Comparison of ENCODE assay signal across 8 cellular contexts in the genomic region with DNA sequence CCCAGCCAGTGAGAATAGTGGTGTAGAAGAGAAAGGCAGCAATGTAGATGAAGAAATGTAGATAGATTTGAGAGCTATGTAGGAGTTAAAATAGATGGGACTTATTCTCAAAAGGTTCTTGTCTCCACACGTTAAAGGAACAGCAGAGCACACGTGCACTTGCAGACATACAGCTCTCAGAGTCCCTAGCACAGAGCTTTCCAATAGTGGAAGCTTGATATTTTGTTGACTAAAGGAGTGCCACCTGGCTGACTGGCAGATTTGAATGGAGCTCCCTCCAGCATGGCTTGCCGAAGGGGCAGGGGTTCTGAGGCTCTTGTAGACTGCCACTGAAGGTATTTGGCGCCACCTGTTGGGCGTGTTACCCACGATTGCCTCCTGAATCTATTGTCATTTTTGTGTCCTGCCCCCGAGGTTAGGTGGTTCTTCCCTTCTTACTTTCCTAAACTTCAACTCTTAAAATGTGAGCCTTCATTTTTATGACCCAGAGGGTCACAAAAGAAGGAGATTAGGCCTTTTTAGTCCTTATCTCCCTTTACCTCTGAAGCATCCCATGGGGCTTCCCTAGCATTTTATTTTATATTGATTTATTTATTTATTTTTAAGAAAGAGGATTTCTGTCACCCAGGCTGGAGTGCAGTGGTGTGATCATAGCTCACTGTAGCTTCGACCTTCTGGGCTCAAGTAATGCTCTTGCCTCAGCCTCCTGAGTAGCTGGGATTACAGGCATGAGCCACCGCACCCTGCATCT. TPM values are rescaled to one million over a fixed set of nuclear protein-coding genes. Genes with fewer than 3 reads are reported as not detected.
DNase-seq lines count a peak whose midpoint lies in the region; ATAC-seq, FAIRE-seq and TF ChIP-seq lines count a peak whose summit lies in the region.

No MANE protein-coding gene starts in this region.

- peaks cover 17 to 24% (median 19%) of the 10 kb centered on the region in 3 experiments; a peak in 6 of 7 replicates for H3K36me3 Mint-ChIP-seq in H9 (ENCODE audit: insufficient read depth in 1 of 3, low read depth in 3 of 3)

- no peak overlapping the region for H3K4me3 ChIP-seq in small intestine (ENCODE audit: low read depth in 1 of 2, low read length in 2 of 2)

- WGBS in H9 (ENCODE audit: extremely low coverage, insufficient read length, low lambda C conversion rate), result no CpG with 5 or more reads among the region's 9 CpGs
- WGBS in small intestine, 3 donors, result 10 to 13% (median 12%) methylated on average over 9 of the region's 9 CpGs

- H3K9me3 ChIP-seq in H9 (ENCODE audit: control insufficient read depth, low read depth, low read length) (no peaks in the 10 kb centered on the region), small intestine (ENCODE audit: control insufficient read depth, low read depth) (no peaks in the 10 kb centered on the region)

- no peak overlapping the region for H4K8ac ChIP-seq in H9 (replicated peaks; ENCODE audit: insufficient read length, low read depth, low read length)

- H3K27ac Mint-ChIP-seq in H9, result peak overlapping the region in 1 of 3 experiments; percentile 80; a peak in 3 of 7 replicates

- H3K27ac ChIP-seq in H9 (ENCODE audit: insufficient read length, low read depth, low read length) (no peak overlapping the region), small intestine (ENCODE audit: low read depth in 1 of 2, low read length in 1 of 2) (peak overlapping the region in 1 of 2 donors; percentile 0)

- no peak overlapping the region for H3K23ac ChIP-seq in H9 (ENCODE audit: insufficient read length, low read depth, low read length)

- H2BK12ac ChIP-seq in H9 (ENCODE audit: insufficient read length, low read depth, low read length), result no peak overlapping the region

- no peaks in the 10 kb centered on the region for H4K20me1 ChIP-seq in H9 (ENCODE audit: control insufficient read depth, insufficient read depth, insufficient read length)

- H3K9ac ChIP-seq in H9 (ENCODE audit: extremely low read depth, insufficient read length, low read length), result no peak overlapping the region

- peak; percentile 89 for DNase-seq in COLO668 (lab: John Stamatoyannopoulos, UW; ENCODE audit: unreplicated experiment)
- peak; percentile 90 for DNase-seq in H9
- DNase-seq in NCI-H2081 treated with DMSO at 0.1 percent for 48 hours (lab: John Stamatoyannopoulos, UW), result peak; percentile 72
- DNase-seq in T-helper 9 cell, result peak; percentile 93
- peak in 52 of 58 donors; percentile 19 to 94 (median 66) for DNase-seq in anterior cingulate cortex (lab: John Stamatoyannopoulos, UW)
- DNase-seq in hepatic stellate cell (ENCODE audit: low spot score), result peak; percentile 60
- DNase-seq in small intestine, result peak; percentile 94

- no peak overlapping the region for H2BK120ac ChIP-seq in H9 (ENCODE audit: low read depth, low read length, poor library complexity, severe bottlenecking)

- no peaks in the 10 kb centered on the region for H3K23me2 ChIP-seq in H9 (ENCODE audit: insufficient read length, low read depth, low read length, poor library complexity, severe bottlenecking)

- no peak overlapping the region for H2BK20ac ChIP-seq in H9 (ENCODE audit: low read depth, low read length, poor library complexity, severe bottlenecking)

- H3K4me2 ChIP-seq in H9 (ENCODE audit: insufficient read depth, insufficient read length, low read length), result no peak overlapping the region

- peaks cover 4% of the 10 kb centered on the region; the same call in 1 of the 2 replicates for H3K4me1 ChIP-seq in H9 (ENCODE audit: insufficient read depth, low read length)
- H3K4me1 ChIP-seq in small intestine (ENCODE audit: control insufficient read depth in 2 of 2, insufficient read depth in 1 of 2, low read depth in 1 of 2, low read length in 1 of 2), result peaks cover 2 to 7% of the 10 kb centered on the region in 2 donors

- ATAC-seq in GM19455 (IDR thresholded peaks at IDR 0.05; ENCODE audit: unreplicated experiment), result no peak

- H3K36me3 ChIP-seq in small intestine (ENCODE audit: control insufficient read depth in 2 of 2, insufficient read depth in 2 of 2, low read length in 2 of 2), result peaks cover 9 to 11% of the 10 kb centered on the region in 2 donors

- H4K91ac ChIP-seq in H9 (ENCODE audit: insufficient read length, low read depth, low read length), result no peak overlapping the region

- H3K79me1 ChIP-seq in H9 (ENCODE audit: insufficient read depth, low read depth, low read length, poor library complexity, severe bottlenecking), result no peaks in the 10 kb centered on the region

- no peak overlapping the region for H3K4ac ChIP-seq in H9 (ENCODE audit: low read depth, low read length)

- no peak overlapping the region for H3K14ac ChIP-seq in H9 (ENCODE audit: insufficient read depth, low read length)

- no peak overlapping the region for H2AFZ ChIP-seq in H9 (ENCODE audit: low read length)

- TF ChIP-seq CTCF in H9 (conservative IDR thresholded peaks at IDR 0.05), result peak; percentile 89

- FAIRE-seq in small intestine (lab: Jason Lieb, UNC), result no peak

- H4K5ac ChIP-seq in H9 (ENCODE audit: insufficient read length, low read depth, low read length), result no peak overlapping the region

- H3K9me3 Mint-ChIP-seq in H9, result no peaks in the 10 kb centered on the region

- H3K4me1 Mint-ChIP-seq in H9, result peaks cover 12 to 27% of the 10 kb centered on the region in 2 experiments

- H3K27me3 ChIP-seq in H9 (ENCODE audit: insufficient read depth, low read length) (no peaks in the 10 kb centered on the region), small intestine (ENCODE audit: control insufficient read depth in 2 of 2, insufficient read depth in 2 of 2, low read length in 2 of 2) (no peaks in the 10 kb centered on the region)

- peaks cover 6% of the 10 kb centered on the region for H3K27me3 Mint-ChIP-seq in H9 (ENCODE audit: low read depth)

- no peak overlapping the region for H2AK5ac ChIP-seq in H9 (ENCODE audit: insufficient read length, low read length)

- no peak overlapping the region for H2BK5ac ChIP-seq in H9 (ENCODE audit: insufficient read length, low read length)

- no peak overlapping the region for H2BK15ac ChIP-seq in H9 (ENCODE audit: low read depth, low read length)

- no peaks in the 10 kb centered on the region for H3K79me2 ChIP-seq in H9 (ENCODE audit: insufficient read depth, low read length)

- no peak overlapping the region for H3K18ac ChIP-seq in H9 (ENCODE audit: insufficient read length, low read depth, low read length)

- no peak overlapping the region for H3K56ac ChIP-seq in H9 (ENCODE audit: insufficient read length, low read depth, low read length)

- H3K4me3 Mint-ChIP-seq in H9, result no peak overlapping the region; a peak in 1 of 5 replicates

- H3T11ph ChIP-seq in H9 (ENCODE audit: low read length), result no peak overlapping the region

RNA-seq across cellular contexts. Expression of a gene that starts 16.4 kb away (rescaled TPM):
- 244 and 252 TPM in 2 replicates for total RNA-seq in H9 (2021)
- polyA plus RNA-seq in small intestine, result 10 to 100 TPM; 76.2 to 95.6 (median 85.7) TPM

RNA-seq across cellular contexts. Expression of a gene that starts 24.6 kb away (rescaled TPM):
- 15.3 and 15.6 TPM in 2 replicates for total RNA-seq in H9 (2021)
- polyA plus RNA-seq in small intestine, result 1 to 10 TPM in 1 of 3 donors, under 1 TPM in 2; 0.22 to 5.9 (median 0.81) TPM

RNA-seq across cellular contexts. Expression of a gene that starts 31.9 kb away (rescaled TPM):
- 6.6 and 7.5 TPM in 2 replicates for total RNA-seq in H9 (2021)
- 100 to 1,000 TPM in 1 of 3 donors, 10 to 100 TPM in 2; 60.4 to 111 (median 76.5) TPM for polyA plus RNA-seq in small intestine

RNA-seq across cellular contexts. Expression of a gene that starts 44.0 kb away (rescaled TPM):
- total RNA-seq in H9 (2021), result 1.5 and 1.7 TPM in 2 replicates
- polyA plus RNA-seq in small intestine, result 10 to 100 TPM; 22.8 to 60.5 (median 34.7) TPM
